Comparison of ENCODE assay signal across 10 cellular contexts in the genomic region with DNA sequence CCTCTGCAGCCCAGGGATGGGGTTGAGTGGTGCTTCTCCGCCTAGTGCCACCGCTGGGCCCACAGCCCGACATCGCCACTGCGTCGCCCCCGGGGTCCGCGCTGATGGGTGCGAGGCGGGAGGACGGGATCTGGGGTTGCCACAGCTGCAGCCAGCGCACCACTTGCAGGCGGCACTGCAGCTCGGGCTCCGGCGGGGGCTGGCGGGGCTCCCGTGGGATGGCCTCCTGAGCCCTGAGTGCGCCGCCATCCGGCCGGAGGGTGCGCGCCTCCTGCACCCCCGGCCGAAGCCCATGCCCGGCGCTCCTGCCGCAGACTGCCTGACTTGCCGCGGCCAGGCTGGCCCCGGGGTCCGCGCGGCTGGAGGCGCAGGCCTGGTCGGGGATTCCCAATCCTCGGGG. TPM values are rescaled to one million over a fixed set of nuclear protein-coding genes. Genes with fewer than 3 reads are reported as not detected.
DNase-seq lines count a peak whose midpoint lies in the region; ATAC-seq and TF ChIP-seq lines count a peak whose summit lies in the region.
"Not testable (repeated sequence)": the region's sequence is repeated elsewhere in the genome, so short reads cannot be mapped to it uniquely, and the experiment has no call there.
"Had no signal": no experiment of that assay in that cellular context is flagged by ENCODE, and none has a peak within 500 bp of the region (broad histone marks: within the 10 kb centered on the region; RNA-seq: fewer than 3 reads in every experiment).

No MANE protein-coding gene starts in this region.

- WGBS in transverse colon (ENCODE audit: low coverage in 1 of 2), 2 donors = no CpG with 5 or more reads among the region's 39 CpGs

- peaks cover 17% of the 10 kb centered on the region for H3K27me3 Mint-ChIP-seq in MCF 10A (ENCODE audit: insufficient read depth, unreplicated experiment)

- H3K4me3 Mint-ChIP-seq in MCF 10A (ENCODE audit: unreplicated experiment) = peak overlapping the region; percentile 92

- TF ChIP-seq POLR2A in transverse colon (IDR thresholded peaks at IDR 0.05) = not testable (repeated sequence)

- H3K27ac ChIP-seq in neutrophil (peak overlapping the region; percentile 66), transverse colon (peak overlapping the region; percentile 92 to 97 (median 95))

- peak overlapping the region; percentile 51 for H3K4me3 ChIP-seq in H7 (ENCODE audit: insufficient read depth, low read depth, low read length)
- peak overlapping the region; percentile 70 to 84 for H3K4me3 ChIP-seq in neutrophil (ENCODE audit: low read depth in 1 of 2, low read length in 1 of 2)
- H3K4me3 ChIP-seq in transverse colon = peak overlapping the region in 3 of 4 donors; percentile 57 to 73 (median 70)

- not testable (repeated sequence) for H3K36me3 ChIP-seq in H7 (replicated peaks; ENCODE audit: control insufficient read depth, insufficient read depth, low read length); neutrophil; transverse colon

- POLR2A ChIA-PET in MCF 10A (lab: Yijun Ruan, JAX) = interaction anchor here (0.5 to 2.7 kb wide), 6 partner anchors 217 to 770 kb away, joined by 3 to 14 read pairs (median 5); a partner anchor contains a TSS

- peak; percentile 17 for ATAC-seq in GM18508 (IDR thresholded peaks at IDR 0.05; ENCODE audit: insufficient read depth, unreplicated experiment)
- ATAC-seq in HG03460 (IDR thresholded peaks at IDR 0.05; ENCODE audit: unreplicated experiment) = peak; percentile 44
- ATAC-seq in activated CD4-positive, CD25-positive, alpha-beta regulatory T cell treated with anti-CD3 and anti-CD28 coated beads, Interleukin-2, amount 50 U/mL, for 24 hours = peak; percentile 40 to 47
- ATAC-seq in left ventricle myocardium superior = peak; percentile 84

- intact Hi-C loops in MCF 10A (cut with micrococcal nuclease) = loop anchor here (5.0 kb wide), 1 partner anchor 270 kb away; no protein-coding TSS in a partner anchor
- intact Hi-C loops in left ventricle myocardium superior (cut with micrococcal nuclease) = not testable (repeated sequence)
- intact Hi-C loops in transverse colon (cut with DNase I; ENCODE audit: low total_unique reads) = loop anchor here (2.0 kb wide), 1 partner anchor 125 kb away; a partner anchor contains a TSS

- not testable (repeated sequence) for H3K36me3 Mint-ChIP-seq in MCF 10A (ENCODE audit: insufficient read depth, unreplicated experiment)

- not testable (repeated sequence) for H3K4me1 Mint-ChIP-seq in MCF 10A (ENCODE audit: insufficient read depth, unreplicated experiment)

- not testable (repeated sequence) for H3K9me3 ChIP-seq in neutrophil, transverse colon

- not testable (repeated sequence) for DNase-seq in H7; MCF 10A (ENCODE audit: unreplicated experiment); left ventricle myocardium superior; transverse colon

- H3K9me3 Mint-ChIP-seq in MCF 10A (ENCODE audit: unreplicated experiment) = not testable (repeated sequence)

- H3K27me3 ChIP-seq in H7 (ENCODE audit: control insufficient read depth, insufficient read depth, low read length); transverse colon: not testable (repeated sequence)
- H3K27me3 ChIP-seq in neutrophil = peaks cover 12% of the 10 kb centered on the region

- not testable (repeated sequence) for TF ChIP-seq EP300 in transverse colon (IDR thresholded peaks at IDR 0.05; ENCODE audit: low read depth)

- not testable (repeated sequence) for TF ChIP-seq CTCF in MCF 10A (IDR thresholded peaks at IDR 0.05; ENCODE audit: unreplicated experiment); neutrophil (IDR thresholded peaks at IDR 0.05); transverse colon (IDR thresholded peaks at IDR 0.05)

- not testable (repeated sequence) for BruUV-seq in MCF 10A (replicated peaks; lab: Mats Ljungman, UMichigan)

- H3K27ac Mint-ChIP-seq in MCF 10A (ENCODE audit: low read depth, unreplicated experiment) = peak overlapping the region; percentile 73

- not testable (repeated sequence) for H3K4me1 ChIP-seq in neutrophil (ENCODE audit: control insufficient read depth in 1 of 2, insufficient read depth in 1 of 2, low read depth in 1 of 2, low read length in 1 of 2); transverse colon

- in situ Hi-C loops in transverse colon (cut with MboI; ENCODE audit: low pct_ligation_motif_present in 1 of 4, low pct_unique_long_range_greater_than_20kb in 1 of 4, low sequenced_read_pairs in 3 of 4) = not testable (repeated sequence)

- CTCF ChIA-PET in MCF 10A (lab: Yijun Ruan, JAX) = interaction anchor here (0.5 to 2.8 kb wide), 23 partner anchors 9 to 1023 kb away, joined by 3 to 48 read pairs (median 4); no protein-coding TSS in a partner anchor

RNA-seq across cellular contexts. Expression of a gene that starts 0.5 kb away (rescaled TPM):
- total RNA-seq in H7 (2014; rRNA removed; shearing (Covaris generic)) = 2.4 and 4.8 TPM in 2 replicates
- total RNA-seq in MCF 10A (2022) (14.5 TPM in 2 replicates), left ventricle myocardium superior (6.8 TPM), transverse colon (10 to 100 TPM; 38.6 to 81.2 (median 60.0) TPM)

RNA-seq across cellular contexts. Expression of a gene that starts 42.6 kb away (rescaled TPM):
- total RNA-seq in H7 (2014; rRNA removed; shearing (Covaris generic)) = 0.14 and 0.44 TPM in 2 replicates
- total RNA-seq in MCF 10A (2022) (not detected in 2 replicates), left ventricle myocardium superior (5.5 TPM), transverse colon (1 to 10 TPM; 1.4 to 3.7 (median 2.7) TPM)
- total RNA-seq: G401, NCI-H460 had no signal

Comparison
In these comparisons a context has a peak if more than half of its experiments do, and no peak if none do; other contexts are left out.
1. ATAC-seq: peak in every context shown above with its lines; median percentile 84 in left ventricle myocardium superior; 44 in HG03460; 44 in activated CD4-positive, CD25-positive, alpha-beta regulatory T cell treated with anti-CD3 and anti-CD28 coated beads, Interleukin-2, amount 50 U/mL, for 24 hours; 17 in GM18508.